In the genomic region with DNA sequence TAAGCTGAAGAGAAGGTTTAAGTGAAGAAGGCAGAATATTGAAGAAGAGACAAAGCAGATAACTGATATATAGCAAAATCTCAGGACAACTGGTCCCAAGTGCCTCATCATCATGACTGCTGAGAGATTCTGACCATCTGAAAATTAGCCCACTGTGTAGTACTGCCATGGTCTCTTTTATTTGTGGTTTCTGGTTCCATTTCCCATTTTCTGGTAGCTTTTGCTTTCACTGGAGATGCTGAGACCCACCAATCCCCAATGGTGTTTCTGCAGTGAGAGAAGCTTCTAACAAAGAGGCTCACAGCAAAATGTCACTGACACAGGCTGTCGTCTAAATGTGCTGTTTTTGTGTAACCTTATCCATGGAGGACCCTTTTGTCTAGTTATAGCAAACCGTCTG, we compare ENCODE assay signal across 20 cellular contexts.
DNase-seq lines count a peak whose midpoint lies in the region; ATAC-seq, FAIRE-seq and TF ChIP-seq lines count a peak whose summit lies in the region.
"Had no signal": no experiment of that assay in that cellular context is flagged by ENCODE, and none has a peak within 500 bp of the region (broad histone marks: within the 10 kb centered on the region; RNA-seq: fewer than 3 reads in every experiment).

No MANE protein-coding gene starts in this region.

- H3K4me1 Mint-ChIP-seq in stimulated activated memory B cell treated with anti-CD40 and anti-IgM and Interleukin-4, amounts not matched to agents 10 μg/mL and 1 μg/mL and 100 μg/mL, for 72 hours, result peaks cover 50% of the 10 kb centered on the region

- H3K36me3 ChIP-seq in OCI-LY3 (replicated peaks; ENCODE audit: low read depth, low read length), result peaks cover 3% of the 10 kb centered on the region
- H3K36me3 ChIP-seq: BE2C, HAP-1 had no signal

- no peak overlapping the region for H3K27ac Mint-ChIP-seq in stimulated activated memory B cell treated with anti-CD40 and anti-IgM and Interleukin-4, amounts not matched to agents 10 μg/mL and 1 μg/mL and 100 μg/mL, for 72 hours
- H3K27ac Mint-ChIP-seq: CD8-positive, alpha-beta memory T cell had no signal

- peaks cover 54% of the 10 kb centered on the region for H3K4me1 ChIP-seq in OCI-LY3 (ENCODE audit: low read length)
- H3K4me1 ChIP-seq: BE2C, HAP-1 had no signal

- H3K27me3 ChIP-seq in OCI-LY3 (ENCODE audit: low read depth, low read length), result no peaks in the 10 kb centered on the region
- H3K27me3 ChIP-seq: BE2C had no signal

- no peaks in the 10 kb centered on the region for H3K36me3 Mint-ChIP-seq in stimulated activated memory B cell treated with anti-CD40 and anti-IgM and Interleukin-4, amounts not matched to agents 10 μg/mL and 1 μg/mL and 100 μg/mL, for 72 hours
- H3K36me3 Mint-ChIP-seq: CD4-positive, CD25-positive, alpha-beta regulatory T cell had no signal

- no peaks in the 10 kb centered on the region for H3K27me3 Mint-ChIP-seq in stimulated activated memory B cell treated with anti-CD40 and anti-IgM and Interleukin-4, amounts not matched to agents 10 μg/mL and 1 μg/mL and 100 μg/mL, for 72 hours

- no peak overlapping the region for H3K4me3 ChIP-seq in OCI-LY3 (ENCODE audit: low read length)
- H3K4me3 ChIP-seq: HAP-1 had no signal

- H3K4me2 ChIP-seq in OCI-LY3 (ENCODE audit: low read length), result peak overlapping the region; percentile 37

- no peak for TF ChIP-seq CTCF in OCI-LY3 (IDR thresholded peaks at IDR 0.05; ENCODE audit: low read depth, low read length)

- H3K4me3 Mint-ChIP-seq in stimulated activated memory B cell treated with anti-CD40 and anti-IgM and Interleukin-4, amounts not matched to agents 10 μg/mL and 1 μg/mL and 100 μg/mL, for 72 hours, result no peak overlapping the region
- H3K4me3 Mint-ChIP-seq: CD8-positive, alpha-beta memory T cell had no signal

- H3K9me3 Mint-ChIP-seq in stimulated activated memory B cell treated with anti-CD40 and anti-IgM and Interleukin-4, amounts not matched to agents 10 μg/mL and 1 μg/mL and 100 μg/mL, for 72 hours, result no peaks in the 10 kb centered on the region
- H3K9me3 Mint-ChIP-seq: CD8-positive, alpha-beta memory T cell had no signal

- H3K9me3 ChIP-seq in OCI-LY3 (ENCODE audit: insufficient read depth, low read length), result no peaks in the 10 kb centered on the region
- H3K9me3 ChIP-seq: BE2C, HAP-1 had no signal

- H3K79me2 ChIP-seq in OCI-LY3 (ENCODE audit: low read length), result peaks cover 68% of the 10 kb centered on the region

- H3K9ac ChIP-seq in OCI-LY3 (ENCODE audit: low read length), result peak overlapping the region; percentile 15; the same call in 1 of the 2 replicates

- peak; percentile 50 for ATAC-seq in GM18868 (IDR thresholded peaks at IDR 0.05; ENCODE audit: unreplicated experiment)
- ATAC-seq in stimulated activated memory B cell treated with anti-CD40 and anti-IgM and Interleukin-4, amounts not matched to agents 10 μg/mL and 1 μg/mL and 100 μg/mL, for 72 hours, result peak; percentile 53

- TF ChIP-seq POLR2A in GM12891 (IDR thresholded peaks at IDR 0.05; ENCODE audit: low read depth, low read length), result no peak

- no peak for FAIRE-seq in GM12891 (lab: Jason Lieb, UNC)
- FAIRE-seq: A204.1, GM12892, GM18507 had no signal

- H4K20me1 ChIP-seq in OCI-LY3 (ENCODE audit: insufficient read depth, low read length), result no peaks in the 10 kb centered on the region

- no peak overlapping the region for H2AFZ ChIP-seq in OCI-LY3 (ENCODE audit: low read depth, low read length)

- no peak for DNase-seq in GM12891 (ENCODE audit: insufficient read length, low spot score)
- DNase-seq in activated CD4-positive, CD25-positive, alpha-beta regulatory T cell (lab: John Stamatoyannopoulos, UW), result no peak
- no peak for DNase-seq in activated CD8-positive, alpha-beta memory T cell treated with anti-CD3 and anti-CD28 coated beads for 24 hours
- DNase-seq: ACHN; BE2C; CD4-positive, CD25-positive, alpha-beta regulatory T cell; CD8-positive, alpha-beta memory T cell; COR-L47; DMS 273 treated with DMSO at 0.1 percent for 48 hours; DMS53; DND-41; EL had no signal

- peak overlapping the region; percentile 9; the same call in 1 of the 2 replicates for H3K27ac ChIP-seq in OCI-LY3 (ENCODE audit: low read length)
- H3K27ac ChIP-seq: HL-60 had no signal

TF ChIP-seq in GM12891, 5 proteins besides CTCF, POLR2A, EP300 and RAD21:
- no peak for TF ChIP-seq POU2F2 (IDR thresholded peaks at IDR 0.05; ENCODE audit: low read depth, low read length)
- peak; percentile 84 for TF ChIP-seq SPI1 (IDR thresholded peaks at IDR 0.05; ENCODE audit: low read depth, low read length)
